ENCODE assay signal across 4 cellular contexts in the genomic region with DNA sequence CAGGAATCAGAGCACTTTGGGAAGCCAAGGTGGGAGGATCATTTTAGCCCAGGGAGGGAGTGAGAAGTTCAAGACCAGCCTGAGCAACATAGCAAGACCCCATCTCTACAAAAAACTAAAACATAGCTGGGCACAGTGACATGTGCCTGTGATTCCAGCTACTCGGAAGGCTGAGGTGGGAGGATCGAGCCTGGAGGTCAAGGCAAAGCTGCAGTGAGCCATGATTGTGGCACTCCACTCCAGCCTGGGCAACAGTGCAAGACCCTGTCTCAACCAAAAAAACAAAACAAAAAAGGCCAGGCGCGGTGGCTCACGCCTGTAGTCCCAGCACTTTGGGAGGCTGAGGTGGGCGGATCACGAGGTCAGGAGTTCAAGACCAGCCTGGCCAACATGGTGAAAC.
TF ChIP-seq lines count a peak whose summit lies in the region.

No MANE protein-coding gene starts in this region.

TF ChIP-seq in HEK293, 187 proteins besides CTCF, POLR2A, EP300 and RAD21:
- peak; percentile 73 for TF ChIP-seq ZNF121 (tag by site-specific recombination; IDR thresholded peaks at IDR 0.05)

TF ChIP-seq in WTC11, 78 proteins besides CTCF, POLR2A, EP300 and RAD21:
- TF ChIP-seq ZNF121 (CRISPR knock-in tag; IDR thresholded peaks at IDR 0.05), result peak; percentile 82
TF ChIP-seq in WTC11: peak in this region for 1; not testable (repeated sequence) for 77.

TF ChIP-seq in K562, 482 proteins besides CTCF, POLR2A, EP300 and RAD21:
- peak; percentile 62; the same call in 1 of the 2 replicates for TF ChIP-seq ZNF121 (CRISPR knock-in tag; conservative IDR thresholded peaks at IDR 0.05)

TF ChIP-seq in HepG2, 621 proteins besides CTCF, POLR2A, EP300 and RAD21:
- TF ChIP-seq ZNF121 (CRISPR knock-in tag; IDR thresholded peaks at IDR 0.05), result peak; percentile 62
